ENCODE assay signal across 8 cellular contexts in the genomic region with DNA sequence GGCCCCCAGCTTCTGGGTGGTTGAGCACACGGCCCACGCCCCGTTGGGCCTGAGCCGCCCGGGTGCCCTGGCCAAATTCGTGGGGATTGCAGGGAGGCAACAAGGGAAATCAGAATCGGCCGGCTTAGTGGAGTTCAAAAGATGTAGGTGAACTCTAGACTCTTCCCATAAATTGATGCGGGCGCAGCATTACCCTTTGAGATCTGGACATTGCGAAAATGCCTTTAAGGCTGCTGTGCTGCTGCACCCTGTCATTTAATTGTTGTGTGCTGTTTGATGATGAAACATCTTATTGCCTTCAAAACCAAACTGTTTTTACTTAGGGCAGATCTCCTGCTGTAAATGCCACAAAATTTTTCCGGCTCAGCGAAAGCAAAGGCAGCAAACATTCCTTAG. TPM values are rescaled to one million over a fixed set of nuclear protein-coding genes. Genes with fewer than 3 reads are reported as not detected.
DNase-seq lines count a peak whose midpoint lies in the region; ATAC-seq, FAIRE-seq and TF ChIP-seq lines count a peak whose summit lies in the region.

No MANE protein-coding gene starts in this region.

- no peak for TF ChIP-seq CTCF in RWPE2 (IDR thresholded peaks at IDR 0.05; ENCODE audit: poor library complexity, severe bottlenecking)
- no peak for TF ChIP-seq CTCF in pancreas (IDR thresholded peaks at IDR 0.05)

- H3K36me3 ChIP-seq in RWPE2 (ENCODE audit: low read depth), result no peaks in the 10 kb centered on the region
- no peaks in the 10 kb centered on the region for H3K36me3 ChIP-seq in pancreas

- peak overlapping the region; percentile 55 for H3K4me3 ChIP-seq in RWPE2 (ENCODE audit: severe bottlenecking)
- peak overlapping the region in 3 of 4 donors; percentile 6 to 64 (median 48) for H3K4me3 ChIP-seq in pancreas

- H3K4me1 ChIP-seq in RWPE2 (ENCODE audit: insufficient read depth, poor library complexity, severe bottlenecking) (no peaks in the 10 kb centered on the region), pancreas (peaks cover 0 to 8% (median 3%) of the 10 kb centered on the region in 3 donors)

- WGBS in pancreas, 2 donors, result 2 to 35% methylated on average over 13 of the region's 13 CpGs

- FAIRE-seq in pancreas (lab: Jason Lieb, UNC), result no peak

- no peaks in the 10 kb centered on the region for H3K9me3 ChIP-seq in RWPE2 (ENCODE audit: severe bottlenecking)
- H3K9me3 ChIP-seq in pancreas, result no peaks in the 10 kb centered on the region

- H3K27ac ChIP-seq in RWPE2 (ENCODE audit: poor library complexity, severe bottlenecking) (no peak overlapping the region), pancreas (peak overlapping the region in 1 of 4 donors; percentile 51)

- intact Hi-C loops in pancreas (cut with DNase I), result no loop called here

- DNase-seq in RWPE2 (ENCODE audit: low spot score) (no peak), fibroblast of gingiva (ENCODE audit: low read depth) (peak; percentile 63), pancreas (no peak), HuH-7.5 (ENCODE audit: low spot score) (no peak), NAMALWA (ENCODE audit: low spot score) (no peak), retina (no peak)

- ATAC-seq in GM21529 (IDR thresholded peaks at IDR 0.05; ENCODE audit: unreplicated experiment), result peak; percentile 28
- ATAC-seq in RWPE2 (ENCODE audit: low read depth), result peak; percentile 54
- ATAC-seq in pancreas, result peak; percentile 8 to 38 (median 14)
- ATAC-seq in GM19351 (IDR thresholded peaks at IDR 0.05; ENCODE audit: unreplicated experiment), result no peak

- H3K27me3 ChIP-seq in RWPE2 (ENCODE audit: insufficient read depth, poor library complexity, severe bottlenecking), result no peaks in the 10 kb centered on the region
- no peaks in the 10 kb centered on the region for H3K27me3 ChIP-seq in pancreas

RNA-seq across cellular contexts. Expression of a gene that starts 0.4 kb away (rescaled TPM):
- total RNA-seq in pancreas, result 10 to 100 TPM; 15.8 to 27.2 (median 21.4) TPM
- polyA plus RNA-seq in pancreas, result 10 to 100 TPM; 24.8 to 80.3 TPM

RNA-seq across cellular contexts. Expression of a gene that starts 28.8 kb away (rescaled TPM):
- not detected for total RNA-seq in pancreas
- not detected for polyA plus RNA-seq in pancreas

RNA-seq across cellular contexts. Expression of a gene that starts 43.0 kb away (rescaled TPM):
- total RNA-seq in pancreas, result 10 to 100 TPM; 16.8 to 31.4 (median 25.0) TPM
- polyA plus RNA-seq in pancreas, result 10 to 100 TPM; 16.8 to 26.5 TPM

RNA-seq across cellular contexts. Expression of a gene that starts 54.8 kb away (rescaled TPM):
- total RNA-seq in pancreas, result 1 to 10 TPM; 1.2 to 4.0 (median 1.4) TPM
- 1 to 10 TPM; 1.2 to 2.7 TPM for polyA plus RNA-seq in pancreas
